Comparison of ENCODE assay signal across 13 cellular contexts in genomic region chr5:147485046-147485445, GRCh38. TPM values are rescaled to one million over a fixed set of nuclear protein-coding genes. Genes with fewer than 3 reads are reported as not detected.
DNase-seq lines count a peak whose midpoint lies in the region; TF ChIP-seq lines count a peak whose summit lies in the region.
"Had no signal": no experiment of that assay in that cellular context is flagged by ENCODE, and none has a peak within 500 bp of the region (broad histone marks: within the 10 kb centered on the region; RNA-seq: fewer than 3 reads in every experiment).

No MANE protein-coding gene starts in this region.

- no peak overlapping the region for H3K9ac ChIP-seq in mucosa of rectum (ENCODE audit: low read depth in 1 of 2, low read length in 2 of 2)

- no peak overlapping the region for H3K4me3 Mint-ChIP-seq in MCF 10A (ENCODE audit: unreplicated experiment)

- POLR2A ChIA-PET in MCF 10A (lab: Yijun Ruan, JAX) = interaction anchor here (0.6 kb wide), 1 partner anchor 12 kb away, joined by 3 read pairs; no protein-coding TSS in a partner anchor

- 12 to 28% (median 26%) methylated on average over 6 of the region's 6 CpGs for WGBS in ovary, 3 donors

- H3K4me1 Mint-ChIP-seq in MCF 10A (ENCODE audit: insufficient read depth, unreplicated experiment) = no peaks in the 10 kb centered on the region

- TF ChIP-seq POLR2A in breast epithelium (IDR thresholded peaks at IDR 0.05) (no peak), uterus (IDR thresholded peaks at IDR 0.05) (no peak), ovary (IDR thresholded peaks at IDR 0.05) (no peak)

- H3K36me3 Mint-ChIP-seq in MCF 10A (ENCODE audit: insufficient read depth, unreplicated experiment) = no peaks in the 10 kb centered on the region

- no peaks in the 10 kb centered on the region for H3K27me3 ChIP-seq in breast epithelium
- no peaks in the 10 kb centered on the region for H3K27me3 ChIP-seq in mucosa of rectum (ENCODE audit: control insufficient read depth in 2 of 2, insufficient read depth in 2 of 2, low read length in 2 of 2)
- H3K27me3 ChIP-seq in uterus = no peaks in the 10 kb centered on the region
- H3K27me3 ChIP-seq in ovary = no peaks in the 10 kb centered on the region

- intact Hi-C loops in breast epithelium (cut with DNase I; ENCODE audit: low total_unique reads) = no loop called here
- intact Hi-C loops in MCF 10A (cut with micrococcal nuclease) = no loop called here
- intact Hi-C loops in uterus (cut with DNase I; ENCODE audit: low total_unique reads) = no loop called here
- intact Hi-C loops in ovary (cut with DNase I) = no loop called here

- DNase-seq in breast epithelium (ENCODE audit: low spot score in 2 of 2) (no peak), MCF 10A (ENCODE audit: unreplicated experiment) (no peak), cardiac fibroblast (ENCODE audit: low read depth in 2 of 2) (peak; percentile 42 to 55), uterus (no peak), NCI-H226 (no peak), ovary (no peak), NCI-H1092 (lab: John Stamatoyannopoulos, UW) (no peak)
- DNase-seq: H7, NCI-H748 treated with DMSO at 0.1 percent for 48 hours, T-helper 1 cell had no signal

- H3K4me3 ChIP-seq in breast epithelium (no peak overlapping the region), cardiac fibroblast (replicated peaks in 1 of 2; ENCODE audit: low read depth in 2 of 2, low read length in 2 of 2) (no peak overlapping the region), mucosa of rectum (ENCODE audit: low read length in 2 of 2) (no peak overlapping the region), uterus (no peak overlapping the region), ovary (no peak overlapping the region)
- H3K4me3 ChIP-seq: A549, lung had no signal

- H3K4me1 ChIP-seq in breast epithelium (peaks cover 0 to 4% of the 10 kb centered on the region in 2 donors), mucosa of rectum (ENCODE audit: control insufficient read depth in 2 of 2, insufficient read depth in 2 of 2, low read length in 2 of 2) (no peaks in the 10 kb centered on the region), uterus (peaks cover 0 to 17% of the 10 kb centered on the region in 2 donors), ovary (ENCODE audit: insufficient read depth) (peaks cover 14% of the 10 kb centered on the region)

- H3K36me3 ChIP-seq in breast epithelium = no peaks in the 10 kb centered on the region
- no peaks in the 10 kb centered on the region for H3K36me3 ChIP-seq in mucosa of rectum (ENCODE audit: control insufficient read depth in 2 of 2, insufficient read depth in 2 of 2, low read length in 2 of 2)
- no peaks in the 10 kb centered on the region for H3K36me3 ChIP-seq in uterus
- no peaks in the 10 kb centered on the region for H3K36me3 ChIP-seq in ovary

- BruUV-seq in MCF 10A (replicated peaks; lab: Mats Ljungman, UMichigan) = no TSS peak

- peaks cover 0 to 6% of the 10 kb centered on the region in 2 donors for H3K9me3 ChIP-seq in breast epithelium
- no peaks in the 10 kb centered on the region for H3K9me3 ChIP-seq in mucosa of rectum (ENCODE audit: control insufficient read depth in 2 of 2, low read length in 2 of 2)
- H3K9me3 ChIP-seq in uterus = no peaks in the 10 kb centered on the region
- H3K9me3 ChIP-seq in ovary = no peaks in the 10 kb centered on the region
- H3K9me3 ChIP-seq: A549 had no signal

- no peak for TF ChIP-seq CTCF in breast epithelium (IDR thresholded peaks at IDR 0.05)
- no peak for TF ChIP-seq CTCF in MCF 10A (IDR thresholded peaks at IDR 0.05; ENCODE audit: unreplicated experiment)
- no peak for TF ChIP-seq CTCF in cardiac fibroblast (IDR thresholded peaks at IDR 0.05; ENCODE audit: low read depth, low read length)
- TF ChIP-seq CTCF in uterus (IDR thresholded peaks at IDR 0.05) = no peak
- TF ChIP-seq CTCF in ovary (IDR thresholded peaks at IDR 0.05) = no peak

- no peaks in the 10 kb centered on the region for H3K27me3 Mint-ChIP-seq in MCF 10A (ENCODE audit: insufficient read depth, unreplicated experiment)

- no peak overlapping the region for H3K27ac Mint-ChIP-seq in MCF 10A (ENCODE audit: low read depth, unreplicated experiment)

- H3K27ac ChIP-seq in breast epithelium = peak overlapping the region; percentile 76 to 82
- peak overlapping the region; percentile 43 to 60 for H3K27ac ChIP-seq in mucosa of rectum (ENCODE audit: low read depth in 2 of 2, low read length in 2 of 2)
- peak overlapping the region; percentile 64 to 71 for H3K27ac ChIP-seq in uterus
- peak overlapping the region in 1 of 2 donors; percentile 64 for H3K27ac ChIP-seq in ovary
- H3K27ac ChIP-seq: A549 had no signal

- CTCF ChIA-PET in MCF 10A (lab: Yijun Ruan, JAX) = no interaction called here

- no peak for TF ChIP-seq EP300 in ovary (IDR thresholded peaks at IDR 0.05)

- no peaks in the 10 kb centered on the region for H3K9me3 Mint-ChIP-seq in MCF 10A (ENCODE audit: unreplicated experiment)

RNA-seq across cellular contexts. Expression of gene DPYSL3, which starts 24.8 kb away (rescaled TPM):
- 10 to 100 TPM; 34.4 to 73.1 (median 34.7) TPM for total RNA-seq in breast epithelium
- total RNA-seq in MCF 10A (2022) = 8.2 and 8.9 TPM in 2 replicates
- 100 to 1,000 TPM; 121 to 213 (median 168) TPM for total RNA-seq in uterus
- 100 to 1,000 TPM in 5 of 7 donors, 10 to 100 TPM in 2; 77.9 to 219 (median 155) TPM for total RNA-seq in ovary
- polyA plus RNA-seq in ovary = 100 to 1,000 TPM; 159 to 606 TPM

Comparison
In these comparisons a context has a peak if more than half of its experiments do, and no peak if none do; other contexts are left out.
1. DNase-seq: peak in cardiac fibroblast (2 of 2); none in breast epithelium (0 of 2), MCF 10A (single experiment), uterus (0 of 2), NCI-H226 (single experiment), ovary (0 of 5) and NCI-H1092 (single experiment).